ENCODE assay signal across 25 cellular contexts in genomic region chr11:72120930-72121329, GRCh38. TPM values are rescaled to one million over a fixed set of nuclear protein-coding genes. Genes with fewer than 3 reads are reported as not detected.
"Had no signal": no experiment of that assay in that cellular context is flagged by ENCODE, and none has a peak within 500 bp of the region (broad histone marks: within the 10 kb centered on the region; RNA-seq: fewer than 3 reads in every experiment).

No MANE protein-coding gene starts in this region.

- H3K4me1 Mint-ChIP-seq: T-cell had no signal

- H3K27ac ChIP-seq: RWPE1 had no signal

- DNase-seq: Karpas-422, KG1, MM.1S, NCI-H1048, NCI-H1105, NCI-H1417, NCI-H1436 treated with DMSO at 0.1 percent for 48 hours, NCI-H1694, NCI-H187 treated with DMSO at 0.1 percent for 48 hours, NCI-H2029 treated with DMSO at 0.1 percent for 48 hours, NCI-H2171, NCI-H226, NCI-H446, NCI-H510A, NCI-H524 treated with DMSO at 0.1 percent for 48 hours, NCI-H69, NCI-H774, SHP77, SK-N-SH, SW 1271, T-cell had no signal

- H3K4me3 Mint-ChIP-seq: T-cell had no signal

- H3K27ac Mint-ChIP-seq: T-cell had no signal

- H3K4me2 ChIP-seq: SK-N-SH had no signal

- H3K9ac ChIP-seq: SK-N-SH had no signal

- H3K9me3 Mint-ChIP-seq: T-cell had no signal

- H3K9me3 ChIP-seq: SK-N-SH had no signal

- H3K36me3 Mint-ChIP-seq: T-cell had no signal

- ATAC-seq: Panc1, T-cell had no signal

RNA-seq across cellular contexts. Expression of gene FOLR3, which starts 14.6 kb away (rescaled TPM):
- total RNA-seq: SK-MEL-5, T-cell had no signal
- polyA plus RNA-seq: SK-N-SH had no signal

RNA-seq across cellular contexts. Expression of gene TOMT, which starts 15.2 kb away (rescaled TPM):
- total RNA-seq: M059J, SK-MEL-5 had no signal
- polyA plus RNA-seq: SK-N-SH had no signal
